Comparison of ENCODE assay signal across 8 cellular contexts in the genomic region with DNA sequence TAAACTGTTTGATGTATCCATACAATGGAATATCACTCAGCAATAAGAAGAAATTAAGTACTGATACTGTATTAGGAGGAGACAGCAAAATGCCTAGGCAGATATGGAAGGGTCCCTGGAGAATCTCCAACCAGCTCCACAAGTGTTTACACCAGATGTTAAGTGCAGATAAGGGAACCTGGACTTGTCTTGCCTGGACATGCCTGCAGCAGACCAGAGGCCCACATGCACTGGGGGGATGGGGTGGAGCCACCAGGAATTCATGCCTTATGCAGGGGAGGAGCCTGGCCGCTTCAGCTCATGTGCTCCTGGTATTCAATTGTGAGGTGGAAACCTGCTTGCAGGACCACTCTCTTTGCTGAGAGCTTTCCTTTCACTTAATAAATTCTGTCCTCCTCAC.
A peak's percentile ranks its signal among the peaks of the same experiment; 100 is the strongest.
DNase-seq lines count a peak whose midpoint lies in the region; ATAC-seq, FAIRE-seq and TF ChIP-seq lines count a peak whose summit lies in the region.
"Not testable (repeated sequence)": the region's sequence is repeated elsewhere in the genome, so short reads cannot be mapped to it uniquely, and the experiment has no call there.

No MANE protein-coding gene starts in this region.

- not testable (repeated sequence) for H2BK5ac ChIP-seq in IMR-90 (ENCODE audit: low read depth, low read length, poor library complexity, severe bottlenecking)

- H3K79me1 ChIP-seq in IMR-90 (ENCODE audit: low read depth in 1 of 2, low read length in 2 of 2), result not testable (repeated sequence)

- H3K27ac ChIP-seq in IMR-90 (ENCODE audit: insufficient read depth, low read length); WERI-Rb-1: not testable (repeated sequence)

- H4K8ac ChIP-seq in IMR-90 (ENCODE audit: low read depth in 2 of 2, low read length in 2 of 2), result not testable (repeated sequence)

- dilution Hi-C loops in IMR-90 (cut with HindIII; ENCODE audit: low sequenced_read_pairs, unreplicated experiment), result not testable (repeated sequence)

- H2BK20ac ChIP-seq in IMR-90 (ENCODE audit: low read depth, low read length), result not testable (repeated sequence)

- H4K5ac ChIP-seq in IMR-90 (ENCODE audit: low read depth, low read length), result not testable (repeated sequence)

- TF ChIP-seq CTCF in IMR-90 (conservative IDR thresholded peaks at IDR 0.05; ENCODE audit: low read depth, low read length); WERI-Rb-1 (IDR thresholded peaks at IDR 0.05; ENCODE audit: low read depth, low read length); bronchial epithelial cell (IDR thresholded peaks at IDR 0.05; ENCODE audit: insufficient read depth, low read length, severe bottlenecking): not testable (repeated sequence)

- not testable (repeated sequence) for H3K14ac ChIP-seq in IMR-90 (replicated peaks; ENCODE audit: low read depth, low read length)

- not testable (repeated sequence) for H3K56ac ChIP-seq in IMR-90 (ENCODE audit: extremely low read depth, insufficient read depth, low read length)

- BruUV-seq in IMR-90 (replicated peaks; lab: Mats Ljungman, UMichigan), result not testable (repeated sequence)

- H3K9me3 ChIP-seq in IMR-90 (ENCODE audit: control insufficient read depth, insufficient read depth, low read length); NT2/D1 (ENCODE audit: insufficient read depth, low read length); WERI-Rb-1 (ENCODE audit: severe bottlenecking): not testable (repeated sequence)

- TF ChIP-seq POLR2A in IMR-90 (IDR thresholded peaks at IDR 0.05; ENCODE audit: low read depth, low read length); erythroblast (IDR thresholded peaks at IDR 0.05; ENCODE audit: low read length): not testable (repeated sequence)

- H2AK9ac ChIP-seq in IMR-90 (replicated peaks; ENCODE audit: low read depth, low read length, poor library complexity), result not testable (repeated sequence)

- intact Hi-C loops in IMR-90 (cut with micrococcal nuclease), result not testable (repeated sequence)

- not testable (repeated sequence) for H3K4me3 ChIP-seq in IMR-90 (ENCODE audit: insufficient read depth, low read depth, low read length); NT2/D1 (ENCODE audit: insufficient read length, low read depth); WERI-Rb-1 (ENCODE audit: low read depth, low read length); bronchial epithelial cell (ENCODE audit: low read depth, low read length)

- H3K9ac ChIP-seq in IMR-90 (ENCODE audit: low read depth, low read length); NT2/D1 (ENCODE audit: insufficient read length, low read depth): not testable (repeated sequence)

- not testable (repeated sequence) for H3K4ac ChIP-seq in IMR-90 (ENCODE audit: low read depth, low read length)

- not testable (repeated sequence) for H2BK120ac ChIP-seq in IMR-90 (ENCODE audit: low read depth, low read length)

- not testable (repeated sequence) for H4K20me1 ChIP-seq in IMR-90 (ENCODE audit: insufficient read depth, low read length)

- not testable (repeated sequence) for H2AFZ ChIP-seq in IMR-90 (replicated peaks; ENCODE audit: low read length, poor library complexity)

- H3K18ac ChIP-seq in IMR-90 (ENCODE audit: low read depth, low read length), result not testable (repeated sequence)

- DNase-seq in DMS79 treated with DMSO at 0.1 percent for 48 hours (lab: John Stamatoyannopoulos, UW), result peak; percentile 13
- peak; percentile 3 for DNase-seq in IMR-90
- DNase-seq in NCI-H2171 treated with DMSO at 0.1 percent for 48 hours (lab: John Stamatoyannopoulos, UW), result peak; percentile 11
- peak; percentile 25 for DNase-seq in NT2/D1 (ENCODE audit: low read depth, low spot score)
- DNase-seq in WERI-Rb-1, result peak; percentile 36
- peak; percentile 38 for DNase-seq in bronchial epithelial cell (ENCODE audit: low read depth)
- DNase-seq in erythroblast (lab: John Stamatoyannopoulos, UW), result peak; percentile 18 to 32
- peak; percentile 66 for DNase-seq in ureter (ENCODE audit: low spot score)

- not testable (repeated sequence) for H3K4me2 ChIP-seq in IMR-90 (ENCODE audit: low read depth, low read length)

- not testable (repeated sequence) for H3K4me1 ChIP-seq in IMR-90 (ENCODE audit: control insufficient read depth, insufficient read depth, low read length); NT2/D1 (ENCODE audit: insufficient read depth, insufficient read length)

- H3K36me3 ChIP-seq in IMR-90 (ENCODE audit: control insufficient read depth, insufficient read depth, low read length); NT2/D1 (ENCODE audit: insufficient read depth, insufficient read length, low read length); WERI-Rb-1; bronchial epithelial cell (ENCODE audit: control insufficient read depth, insufficient read depth, low read length): not testable (repeated sequence)

- WGBS in IMR-90 (ENCODE audit: extremely low coverage in 2 of 2, insufficient read length in 1 of 2), 2 experiments, result no CpG with 5 or more reads among the region's 1 CpG

- not testable (repeated sequence) for FAIRE-seq in bronchial epithelial cell (lab: Jason Lieb, UNC)

- CTCF ChIA-PET in IMR-90 (lab: Yijun Ruan, JAX), result not testable (repeated sequence)

- H2AK5ac ChIP-seq in IMR-90 (ENCODE audit: low read depth, low read length), result not testable (repeated sequence)

- not testable (repeated sequence) for H3K27me3 ChIP-seq in IMR-90 (ENCODE audit: control insufficient read depth, insufficient read depth, low read length); NT2/D1 (ENCODE audit: insufficient read depth, insufficient read length); WERI-Rb-1 (ENCODE audit: insufficient read depth, low read depth, severe bottlenecking); bronchial epithelial cell (ENCODE audit: control insufficient read depth, insufficient read depth, low read length)

- not testable (repeated sequence) for ATAC-seq in IMR-90 (ENCODE audit: low read depth)

- not testable (repeated sequence) for TF ChIP-seq RAD21 in IMR-90 (IDR thresholded peaks at IDR 0.05; ENCODE audit: low read length)

- not testable (repeated sequence) for H2BK15ac ChIP-seq in IMR-90 (ENCODE audit: low read depth, low read length)

- in situ Hi-C loops in IMR-90 (cut with MboI; ENCODE audit: low sequenced_read_pairs), result not testable (repeated sequence)

- POLR2A ChIA-PET in IMR-90 (lab: Charles Lee; ENCODE audit: unreplicated experiment), result not testable (repeated sequence)

- H3K23ac ChIP-seq in IMR-90 (ENCODE audit: low read depth, low read length), result not testable (repeated sequence)

- not testable (repeated sequence) for H4K91ac ChIP-seq in IMR-90 (ENCODE audit: insufficient read depth, low read depth, low read length)

- H3K9me1 ChIP-seq in IMR-90 (ENCODE audit: insufficient read depth, low read length), result not testable (repeated sequence)

Comparison
In these comparisons a context has a peak if more than half of its experiments do, and no peak if none do; other contexts are left out.
1. DNase-seq: peak in every context shown above with its lines; median percentile 66 in ureter; 38 in bronchial epithelial cell; 36 in WERI-Rb-1; 25 in NT2/D1; 25 in erythroblast; 13 in DMS79 treated with DMSO at 0.1 percent for 48 hours; 11 in NCI-H2171 treated with DMSO at 0.1 percent for 48 hours; 3 in IMR-90.